In the genomic region with DNA sequence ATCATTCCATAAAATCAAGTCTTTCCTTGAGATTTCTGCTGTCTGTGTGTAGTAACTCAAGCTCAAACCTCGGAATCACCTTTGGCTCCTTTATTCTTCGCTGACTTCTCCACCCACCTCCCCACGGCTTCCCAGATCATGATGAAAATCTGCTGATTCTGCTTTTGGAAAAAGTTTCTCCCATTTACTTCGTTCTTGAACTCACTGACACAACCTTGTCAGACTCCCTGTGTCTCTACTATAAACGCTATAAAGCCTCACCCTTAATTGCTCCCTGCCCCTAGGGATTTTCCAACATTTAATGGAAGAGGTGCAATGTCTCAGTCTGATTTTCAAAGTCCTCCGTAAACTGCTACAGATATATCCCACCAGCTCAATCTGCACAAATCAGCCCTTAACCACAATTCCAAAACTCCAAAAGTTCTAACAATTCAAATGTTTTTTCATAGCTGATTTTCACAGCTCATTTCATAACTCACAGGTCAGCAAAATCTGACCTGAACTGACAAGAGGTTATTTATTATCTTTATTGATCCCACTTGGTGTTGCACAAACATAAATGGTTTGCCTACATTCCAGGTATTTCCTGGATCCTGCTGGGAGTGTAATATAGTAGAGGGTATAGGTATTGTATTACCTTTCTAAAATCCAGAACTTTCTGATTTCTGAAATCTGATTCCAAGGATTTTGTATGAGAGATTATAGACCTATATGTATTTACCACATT, we compare ENCODE assay signal across 16 cellular contexts.
DNase-seq lines count a peak whose midpoint lies in the region; ATAC-seq and TF ChIP-seq lines count a peak whose summit lies in the region.
"Had no signal": no experiment of that assay in that cellular context is flagged by ENCODE, and none has a peak within 500 bp of the region (broad histone marks: within the 10 kb centered on the region; RNA-seq: fewer than 3 reads in every experiment).

No MANE protein-coding gene starts in this region.

- no peaks in the 10 kb centered on the region for H3K27me3 Mint-ChIP-seq in Calu3 (ENCODE audit: unreplicated experiment)
- no peaks in the 10 kb centered on the region for H3K27me3 Mint-ChIP-seq in progenitor cell of endocrine pancreas

- intact Hi-C loops in Calu3 (cut with micrococcal nuclease; ENCODE audit: unreplicated experiment): no loop called here

- H3K4me3 Mint-ChIP-seq in Calu3 (ENCODE audit: low read depth, unreplicated experiment) (peak overlapping the region; percentile 27), progenitor cell of endocrine pancreas (ENCODE audit: low read depth) (peak overlapping the region; percentile 35)
- H3K4me3 Mint-ChIP-seq: CD14-positive monocyte, T-cell had no signal

- no peaks in the 10 kb centered on the region for H3K9me3 Mint-ChIP-seq in Calu3 (ENCODE audit: low read depth, unreplicated experiment)
- peaks cover 26% of the 10 kb centered on the region for H3K9me3 Mint-ChIP-seq in progenitor cell of endocrine pancreas (ENCODE audit: low read depth)
- H3K9me3 Mint-ChIP-seq: CD14-positive monocyte, T-cell had no signal

- ATAC-seq in left lobe of liver (peak; percentile 36), GM21737 (IDR thresholded peaks at IDR 0.05; ENCODE audit: unreplicated experiment) (no peak)
- ATAC-seq: PC-3, T-cell had no signal

- no peak for TF ChIP-seq CTCF in Calu3 (IDR thresholded peaks at IDR 0.05; ENCODE audit: unreplicated experiment)
- no peak for TF ChIP-seq CTCF in progenitor cell of endocrine pancreas (IDR thresholded peaks at IDR 0.05; ENCODE audit: unreplicated experiment)

- peak overlapping the region; percentile 28 for H3K27ac Mint-ChIP-seq in Calu3 (ENCODE audit: unreplicated experiment)
- peak overlapping the region; percentile 56 for H3K27ac Mint-ChIP-seq in progenitor cell of endocrine pancreas
- H3K27ac Mint-ChIP-seq: T-cell had no signal

- H3K36me3 Mint-ChIP-seq in Calu3 (ENCODE audit: insufficient read depth, unreplicated experiment) (peaks cover 7% of the 10 kb centered on the region), progenitor cell of endocrine pancreas (ENCODE audit: insufficient read depth) (peaks cover 56% of the 10 kb centered on the region)
- H3K36me3 Mint-ChIP-seq: T-cell had no signal

- CTCF ChIA-PET in Calu3 (lab: Charles Lee): interaction anchor here (0.9 to 1.3 kb wide), 3 partner anchors 11 to 91 kb away, joined by 4 to 6 read pairs (median 5); no protein-coding TSS in a partner anchor

- no TSS peak for BruUV-seq in Calu3 (replicated peaks; lab: Mats Ljungman, UMichigan)

- DNase-seq in Calu3 (no peak), NCI-H146 (lab: John Stamatoyannopoulos, UW) (peak; percentile 88), left lobe of liver (ENCODE audit: low spot score) (no peak), progenitor cell of endocrine pancreas (ENCODE audit: low spot score, unreplicated experiment) (no peak), hippocampal formation (lab: John Stamatoyannopoulos, UW) (no peak), DMS53 treated with DMSO at 0.1 percent for 48 hours (lab: John Stamatoyannopoulos, UW; ENCODE audit: unreplicated experiment) (no peak)
- DNase-seq in stimulated activated CD4-positive, alpha-beta T cell treated with anti-CD3 and anti-CD28 coated beads, Interleukin-1b, Interleukin-23, amount 100 ng/mL, for 48 hours: no peak
- DNase-seq: GF-D8, GOT3, NCI-H1436 treated with DMSO at 0.1 percent for 48 hours, NCI-H345, NCI-H526 treated with DMSO at 0.1 percent for 48 hours, PC-3, T-cell had no signal

- H3K4me1 Mint-ChIP-seq in Calu3 (ENCODE audit: low read depth, unreplicated experiment) (peaks cover 55% of the 10 kb centered on the region), progenitor cell of endocrine pancreas (ENCODE audit: low read depth) (peaks cover 46% of the 10 kb centered on the region)
- H3K4me1 Mint-ChIP-seq: T-cell had no signal
